ENCODE assay signal across 13 cellular contexts in the genomic region with DNA sequence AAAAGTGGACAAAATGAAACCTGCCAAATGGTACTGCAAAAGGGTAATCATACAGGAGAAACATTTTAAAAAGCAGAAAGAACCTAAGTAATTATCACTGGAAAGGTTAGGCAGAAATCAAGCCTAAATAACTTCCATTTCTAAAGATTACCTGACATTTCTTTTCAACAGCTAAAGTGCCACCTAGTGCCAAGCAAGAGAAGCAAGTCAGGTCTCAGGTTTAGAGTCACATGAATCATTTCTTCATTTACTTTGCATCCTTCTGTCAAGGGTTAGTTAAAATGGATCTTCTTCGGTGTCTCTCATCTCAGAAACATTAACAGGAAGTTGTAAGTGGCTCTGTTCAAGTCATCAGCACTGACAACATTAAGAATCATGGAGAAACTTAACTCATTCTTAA.
DNase-seq lines count a peak whose midpoint lies in the region; ATAC-seq and TF ChIP-seq lines count a peak whose summit lies in the region.
"Had no signal": no experiment of that assay in that cellular context is flagged by ENCODE, and none has a peak within 500 bp of the region (broad histone marks: within the 10 kb centered on the region; RNA-seq: fewer than 3 reads in every experiment).

No MANE protein-coding gene starts in this region.

- H3K4me2 ChIP-seq in OCI-LY7 (ENCODE audit: low read length) = no peak overlapping the region

- no peaks in the 10 kb centered on the region for H4K20me1 ChIP-seq in OCI-LY7 (ENCODE audit: insufficient read depth, low read length)

- TF ChIP-seq CTCF in CD4-positive, alpha-beta T cell (IDR thresholded peaks at IDR 0.05) = peak; percentile 39
- TF ChIP-seq CTCF in GM12864 (IDR thresholded peaks at IDR 0.05; ENCODE audit: low read depth, low read length, missing control alignments) (peak; percentile 41), OCI-LY7 (conservative IDR thresholded peaks at IDR 0.05; ENCODE audit: low read length) (peak; percentile 80), kidney epithelial cell (IDR thresholded peaks at IDR 0.05; ENCODE audit: insufficient read depth, low read length, poor library complexity, severe bottlenecking) (peak; percentile 33), psoas muscle (IDR thresholded peaks at IDR 0.05) (no peak)

- peak; percentile 94 for ATAC-seq in CD4-positive, alpha-beta T cell (ENCODE audit: poor library complexity)
- no peak for ATAC-seq in GM18858 (IDR thresholded peaks at IDR 0.05; ENCODE audit: unreplicated experiment)
- no peak for ATAC-seq in psoas muscle

- H3K4me1 ChIP-seq in OCI-LY7 (ENCODE audit: insufficient read depth, low read length, poor library complexity, severe bottlenecking) (no peaks in the 10 kb centered on the region), psoas muscle (no peaks in the 10 kb centered on the region)
- H3K4me1 ChIP-seq: breast epithelium had no signal

- H3K36me3 Mint-ChIP-seq in CD4-positive, alpha-beta T cell (ENCODE audit: low read depth) = no peaks in the 10 kb centered on the region
- H3K36me3 Mint-ChIP-seq: IgD-negative memory B cell had no signal

- BruUV-seq in OCI-LY7 (replicated peaks; lab: Mats Ljungman, UMichigan) = no TSS peak

- intact Hi-C loops in CD4-positive, alpha-beta T cell (cut with DNase I, micrococcal nuclease) = loop anchor here in 1 of 2 experiments (10.0 kb wide), 1 partner anchor 318 kb away; no protein-coding TSS in a partner anchor
- intact Hi-C loops in OCI-LY7 (cut with micrococcal nuclease; ENCODE audit: unreplicated experiment) = no loop called here
- intact Hi-C loops in psoas muscle (cut with DNase I) = no loop called here

- H3K36me3 ChIP-seq in OCI-LY7 (ENCODE audit: insufficient read depth, low read length) (no peaks in the 10 kb centered on the region), kidney epithelial cell (ENCODE audit: control insufficient read depth, insufficient read depth, low read length) (no peaks in the 10 kb centered on the region), psoas muscle (ENCODE audit: insufficient read depth in 1 of 2, low read depth in 1 of 2) (no peaks in the 10 kb centered on the region)
- H3K36me3 ChIP-seq: breast epithelium had no signal

- no peak overlapping the region for H3K27ac ChIP-seq in CD4-positive, alpha-beta T cell (ENCODE audit: low read depth, low read length)
- no peak overlapping the region for H3K27ac ChIP-seq in OCI-LY7 (ENCODE audit: low read depth, low read length, poor library complexity, severe bottlenecking)
- no peak overlapping the region for H3K27ac ChIP-seq in psoas muscle
- H3K27ac ChIP-seq: breast epithelium had no signal

- no peaks in the 10 kb centered on the region for H3K9me3 Mint-ChIP-seq in CD4-positive, alpha-beta T cell
- H3K9me3 Mint-ChIP-seq: activated T-helper 1 cell treated with anti-CD3 and anti-CD28 coated beads, Interleukin-12 subunit alpha, Interleukin-12 subunit beta, Interleukin-2, Interleukin-4 antibody, amounts not matched to agents 30 ng/mL and 10 ng/mL and 1 ng/mL, durations not matched to agents 14 hours and 24 hours and 36 hours; IgD-negative memory B cell; nephron had no signal

- H3K27ac Mint-ChIP-seq in CD4-positive, alpha-beta T cell = no peak overlapping the region
- H3K27ac Mint-ChIP-seq: activated T-helper 1 cell treated with anti-CD3 and anti-CD28 coated beads, Interleukin-12 subunit alpha, Interleukin-12 subunit beta, Interleukin-2, Interleukin-4 antibody, amounts not matched to agents 30 ng/mL and 10 ng/mL and 1 ng/mL, durations not matched to agents 14 hours and 24 hours and 36 hours; nephron had no signal

- H3K79me2 ChIP-seq in OCI-LY7 (ENCODE audit: insufficient read depth, low read depth, low read length) = no peaks in the 10 kb centered on the region

- H3K4me3 Mint-ChIP-seq in CD4-positive, alpha-beta T cell = no peak overlapping the region
- H3K4me3 Mint-ChIP-seq: activated T-helper 1 cell treated with anti-CD3 and anti-CD28 coated beads, Interleukin-12 subunit alpha, Interleukin-12 subunit beta, Interleukin-2, Interleukin-4 antibody, amounts not matched to agents 30 ng/mL and 10 ng/mL and 1 ng/mL, durations not matched to agents 14 hours and 24 hours and 36 hours; IgD-negative memory B cell; nephron had no signal

- H3K4me3 ChIP-seq in GM12864 (ENCODE audit: low read depth, low read length) (no peak overlapping the region), OCI-LY7 (ENCODE audit: low read depth, low read length, poor library complexity, severe bottlenecking) (no peak overlapping the region), kidney epithelial cell (ENCODE audit: low read depth, low read length) (no peak overlapping the region), psoas muscle (no peak overlapping the region)
- H3K4me3 ChIP-seq: breast epithelium had no signal

- H3K9me2 ChIP-seq in OCI-LY7 (ENCODE audit: insufficient read depth, low read length) = no peaks in the 10 kb centered on the region

- CTCF ChIA-PET in CD4-positive, alpha-beta T cell (lab: Charles Lee) = no interaction called here
- CTCF ChIA-PET in OCI-LY7 (lab: Charles Lee; ENCODE audit: unreplicated experiment) = no interaction called here

- peaks cover 8% of the 10 kb centered on the region for H3K4me1 Mint-ChIP-seq in CD4-positive, alpha-beta T cell (ENCODE audit: low read depth)
- H3K4me1 Mint-ChIP-seq: IgD-negative memory B cell, nephron had no signal

- no peaks in the 10 kb centered on the region for H3K27me3 Mint-ChIP-seq in CD4-positive, alpha-beta T cell

- POLR2A ChIA-PET in CD4-positive, alpha-beta T cell (lab: Charles Lee) = interaction anchor here (0.6 to 1.5 kb wide), 3 partner anchors 11 to 1793 kb away, joined by 3 to 5 read pairs (median 3); a partner anchor contains a TSS
- POLR2A ChIA-PET in OCI-LY7 (lab: Charles Lee) = no interaction called here

- no peaks in the 10 kb centered on the region for H3K9me3 ChIP-seq in CD4-positive, alpha-beta T cell (ENCODE audit: control insufficient read depth, low read length)
- H3K9me3 ChIP-seq in OCI-LY7 (ENCODE audit: low read length) = no peaks in the 10 kb centered on the region
- H3K9me3 ChIP-seq in psoas muscle = no peaks in the 10 kb centered on the region
- H3K9me3 ChIP-seq: breast epithelium had no signal

- 40 to 49% (median 43%) methylated on average over 1 of the region's 1 CpG for WGBS in psoas muscle, 3 donors

- H3K27me3 ChIP-seq in CD4-positive, alpha-beta T cell (ENCODE audit: control insufficient read depth, insufficient read depth, low read length) = no peaks in the 10 kb centered on the region
- H3K27me3 ChIP-seq in kidney epithelial cell (ENCODE audit: control insufficient read depth, insufficient read depth, low read length) (no peaks in the 10 kb centered on the region), psoas muscle (ENCODE audit: insufficient read depth in 3 of 3, low read length in 2 of 3) (no peaks in the 10 kb centered on the region)
- H3K27me3 ChIP-seq: breast epithelium had no signal

- DNase-seq in CD4-positive, alpha-beta T cell = no peak
- DNase-seq in GM12864 (ENCODE audit: low read depth) = no peak
- peak; percentile 24 for DNase-seq in OCI-LY7 (ENCODE audit: low spot score)
- no peak for DNase-seq in kidney epithelial cell (ENCODE audit: low read depth)
- no peak for DNase-seq in AG20443 (ENCODE audit: low spot score)
- no peak for DNase-seq in ureter (ENCODE audit: low spot score)
- DNase-seq in psoas muscle = no peak
- DNase-seq: COR-L47 had no signal

- no peak overlapping the region for H2AFZ ChIP-seq in OCI-LY7 (ENCODE audit: low read length)
